In genomic region chr9:109012009-109012875, GRCh38 we compare ENCODE assay signal across 1 cellular context.
TF ChIP-seq lines count a peak whose summit lies in the region.

No MANE protein-coding gene starts in this region.

TF ChIP-seq in HepG2, 621 proteins besides CTCF, POLR2A, EP300 and RAD21 (continued from another document and continues in another):
- 0 out of 2 replicates have a peak, but pooled peaks have one; percentile 36 for TF ChIP-seq GATAD2A (CRISPR knock-in tag; IDR thresholded peaks at IDR 0.05)
- TF ChIP-seq PHF21A (CRISPR knock-in tag; IDR thresholded peaks at IDR 0.05), result 0 out of 2 replicates have a peak, but pooled peaks have one; percentile 1
- TF ChIP-seq ASH2L (IDR thresholded peaks at IDR 0.05; ENCODE audit: insufficient read length, low read depth, low read length), result peak; percentile 66
- TF ChIP-seq KLF16 (CRISPR knock-in tag; IDR thresholded peaks at IDR 0.05), result peak in 1 of 2 experiments; percentile 3; a peak in 1 of 4 replicates
- no peak for TF ChIP-seq SMYD3 (CRISPR knock-in tag; IDR thresholded peaks at IDR 0.05)
- peak; percentile 13 for TF ChIP-seq XRCC5 (optimal IDR thresholded peaks at IDR 0.05; ENCODE audit: low read length)
- no peak for TF ChIP-seq ETS1 (CRISPR knock-in tag; IDR thresholded peaks at IDR 0.05)
- 0 out of 2 replicates have a peak, but pooled peaks have one; percentile 18 for TF ChIP-seq SKIL (CRISPR knock-in tag; IDR thresholded peaks at IDR 0.05; ENCODE audit: borderline replicate concordance)
- TF ChIP-seq JUNB (CRISPR knock-in tag; IDR thresholded peaks at IDR 0.05; ENCODE audit: borderline replicate concordance), result 0 out of 2 replicates have a peak, but pooled peaks have one; percentile 31
- TF ChIP-seq STAG1 (CRISPR knock-in tag; IDR thresholded peaks at IDR 0.05), result no peak
- no peak for TF ChIP-seq FOXA1 (IDR thresholded peaks at IDR 0.05)
- TF ChIP-seq FOXA1 (CRISPR knock-in tag; IDR thresholded peaks at IDR 0.05), result 0 out of 2 replicates have a peak, but pooled peaks have one; percentile 24
- TF ChIP-seq ZNF614 (CRISPR knock-in tag; IDR thresholded peaks at IDR 0.05; ENCODE audit: borderline replicate concordance), result no peak
- TF ChIP-seq ZNF816 (CRISPR knock-in tag; IDR thresholded peaks at IDR 0.05; ENCODE audit: borderline replicate concordance), result 0 out of 2 replicates have a peak, but pooled peaks have one; percentile 16
- no peak for TF ChIP-seq HIC2 (CRISPR knock-in tag; IDR thresholded peaks at IDR 0.05; ENCODE audit: low read depth)
- 0 out of 2 replicates have a peak, but pooled peaks have one; percentile 48 for TF ChIP-seq ZC3H13 (CRISPR knock-in tag; IDR thresholded peaks at IDR 0.05)
- no peak for TF ChIP-seq HNF4G (IDR thresholded peaks at IDR 0.05; ENCODE audit: borderline replicate concordance, low read depth, low read length)
- TF ChIP-seq HNF4G (CRISPR knock-in tag; IDR thresholded peaks at IDR 0.05; ENCODE audit: borderline replicate concordance, low read depth), result no peak
- TF ChIP-seq RXRA (CRISPR knock-in tag; IDR thresholded peaks at IDR 0.05), result 0 out of 2 replicates have a peak, but pooled peaks have one; percentile 21
- TF ChIP-seq ZNF343 (CRISPR knock-in tag; IDR thresholded peaks at IDR 0.05), result no peak
- TF ChIP-seq ZNF44 (CRISPR knock-in tag; IDR thresholded peaks at IDR 0.05), result 0 out of 2 replicates have a peak, but pooled peaks have one; percentile 64
- TF ChIP-seq ZNF713 (CRISPR knock-in tag; IDR thresholded peaks at IDR 0.05), result no peak
- TF ChIP-seq TGIF2 (CRISPR knock-in tag; IDR thresholded peaks at IDR 0.05), result 0 out of 2 replicates have a peak, but pooled peaks have one; percentile 62
- TF ChIP-seq SALL1 (CRISPR knock-in tag; IDR thresholded peaks at IDR 0.05), result peak; percentile 8; the same call in 1 of the 2 replicates
- TF ChIP-seq PATZ1 (CRISPR knock-in tag; IDR thresholded peaks at IDR 0.05), result no peak
- 0 out of 2 replicates have a peak, but pooled peaks have one; percentile 9 for TF ChIP-seq ZNF33A (CRISPR knock-in tag; IDR thresholded peaks at IDR 0.05; ENCODE audit: borderline replicate concordance)
- TF ChIP-seq MAX (IDR thresholded peaks at IDR 0.05), result peak; percentile 17; the same call in 1 of the 2 replicates
- 0 out of 2 replicates have a peak, but pooled peaks have one; percentile 11 for TF ChIP-seq ZNF891 (CRISPR knock-in tag; IDR thresholded peaks at IDR 0.05)
- TF ChIP-seq NR2F2 (IDR thresholded peaks at IDR 0.05; ENCODE audit: borderline replicate concordance, low read depth), result no peak
- no peak for TF ChIP-seq CSRNP1 (CRISPR knock-in tag; IDR thresholded peaks at IDR 0.05)
- no peak for TF ChIP-seq LCORL (IDR thresholded peaks at IDR 0.05)
- peak; percentile 16; the same call in 1 of the 2 replicates for TF ChIP-seq LCORL (CRISPR knock-in tag; IDR thresholded peaks at IDR 0.05)
- no peak for TF ChIP-seq EEA1 (CRISPR knock-in tag; IDR thresholded peaks at IDR 0.05; ENCODE audit: borderline replicate concordance)
- TF ChIP-seq JDP2 (CRISPR knock-in tag; IDR thresholded peaks at IDR 0.05; ENCODE audit: borderline replicate concordance), result no peak
- 0 out of 2 replicates have a peak, but pooled peaks have one; percentile 13 for TF ChIP-seq ZNF274 (CRISPR knock-in tag; IDR thresholded peaks at IDR 0.05)
- peak; percentile 86 for TF ChIP-seq FOSL2 (CRISPR knock-in tag; IDR thresholded peaks at IDR 0.05)
- 0 out of 2 replicates have a peak, but pooled peaks have one; percentile 30 for TF ChIP-seq DMAP1 (CRISPR knock-in tag; IDR thresholded peaks at IDR 0.05)
- TF ChIP-seq CREB1 (IDR thresholded peaks at IDR 0.05), result peak; percentile 68
- TF ChIP-seq CREB1 (CRISPR knock-in tag; IDR thresholded peaks at IDR 0.05), result no peak
- TF ChIP-seq KMT2B (CRISPR knock-in tag; IDR thresholded peaks at IDR 0.05), result peak; percentile 17; the same call in 1 of the 2 replicates
- peak; percentile 49; the same call in 1 of the 2 replicates for TF ChIP-seq ZNF687 (CRISPR knock-in tag; IDR thresholded peaks at IDR 0.05)
- peak; percentile 24; the same call in 1 of the 2 replicates for TF ChIP-seq PITX1 (CRISPR knock-in tag; IDR thresholded peaks at IDR 0.05)
- TF ChIP-seq HOXA3 (CRISPR knock-in tag; IDR thresholded peaks at IDR 0.05), result 0 out of 2 replicates have a peak, but pooled peaks have one; percentile 3
- TF ChIP-seq NFAT5 (CRISPR knock-in tag; IDR thresholded peaks at IDR 0.05), result no peak
